13 cellular contexts compared by ENCODE assay signal in the genomic region with DNA sequence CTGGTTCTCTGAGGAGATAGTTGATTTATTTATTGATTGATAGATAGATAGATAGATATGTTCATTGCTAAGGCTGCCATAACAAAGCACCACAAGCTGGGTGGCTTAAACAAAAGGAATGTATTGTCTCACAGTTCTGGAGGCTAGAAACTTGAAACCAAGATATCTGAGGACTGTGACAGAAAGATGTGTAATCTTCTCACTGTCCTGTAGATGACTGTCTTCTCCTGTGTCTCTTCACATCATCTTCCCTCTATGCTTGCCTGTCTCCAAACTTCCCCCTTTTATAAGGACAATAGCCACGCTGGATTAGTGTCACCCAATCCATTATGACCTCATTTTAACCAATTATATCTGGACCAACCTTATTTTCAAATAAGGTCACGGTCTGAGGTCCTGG. TPM values are rescaled to one million over a fixed set of nuclear protein-coding genes. Genes with fewer than 3 reads are reported as not detected.
A peak's percentile ranks its signal among the peaks of the same experiment; 100 is the strongest.
DNase-seq lines count a peak whose midpoint lies in the region; TF ChIP-seq lines count a peak whose summit lies in the region.
"Had no signal": no experiment of that assay in that cellular context is flagged by ENCODE, and none has a peak within 500 bp of the region (broad histone marks: within the 10 kb centered on the region; RNA-seq: fewer than 3 reads in every experiment).

No MANE protein-coding gene starts in this region.

- no peaks in the 10 kb centered on the region for H3K27me3 Mint-ChIP-seq in endodermal cell (ENCODE audit: insufficient read depth)

- no peak overlapping the region for H3K27ac Mint-ChIP-seq in endodermal cell

- no peaks in the 10 kb centered on the region for H3K9me3 ChIP-seq in AG04450 (ENCODE audit: control insufficient read depth, insufficient read depth, low read length)
- no peaks in the 10 kb centered on the region for H3K9me3 ChIP-seq in endodermal cell (ENCODE audit: control insufficient read depth, low read length)
- no peaks in the 10 kb centered on the region for H3K9me3 ChIP-seq in thyroid gland

- peaks cover 10% of the 10 kb centered on the region for H3K36me3 ChIP-seq in endodermal cell (ENCODE audit: control insufficient read depth, insufficient read depth, low read length)
- peaks cover 0 to 7% of the 10 kb centered on the region in 2 donors for H3K36me3 ChIP-seq in thyroid gland

- no peak for TF ChIP-seq POLR2A in lower leg skin (IDR thresholded peaks at IDR 0.05)
- no peak for TF ChIP-seq POLR2A in thyroid gland (IDR thresholded peaks at IDR 0.05)

- H3K4me3 Mint-ChIP-seq in endodermal cell, result no peak overlapping the region
- H3K4me3 Mint-ChIP-seq: CD4-positive, CD25-positive, alpha-beta regulatory T cell had no signal

- H3K4me1 ChIP-seq in endodermal cell (ENCODE audit: control insufficient read depth, insufficient read depth, low read length) (no peaks in the 10 kb centered on the region), thyroid gland (no peaks in the 10 kb centered on the region)

- TF ChIP-seq CTCF in AG04450 (IDR thresholded peaks at IDR 0.05; ENCODE audit: low read depth, low read length), result 0 out of 2 replicates have a peak, but pooled peaks have one; percentile 6
- TF ChIP-seq CTCF in GM12875 (IDR thresholded peaks at IDR 0.05; ENCODE audit: borderline replicate concordance, insufficient read depth, low read depth, low read length), result 0 out of 2 replicates have a peak, but pooled peaks have one; percentile 11
- peak; percentile 22 for TF ChIP-seq CTCF in endodermal cell (conservative IDR thresholded peaks at IDR 0.05)
- TF ChIP-seq CTCF in lower leg skin (IDR thresholded peaks at IDR 0.05), result no peak
- TF ChIP-seq CTCF in thyroid gland (IDR thresholded peaks at IDR 0.05), result no peak

- DNase-seq in AG04450 (ENCODE audit: low read depth, low spot score) (no peak), NAMALWA (ENCODE audit: low spot score) (peak; percentile 30), endodermal cell (no peak), lower leg skin (ENCODE audit: low spot score in 2 of 2) (no peak), NCI-H748 (lab: John Stamatoyannopoulos, UW; ENCODE audit: unreplicated experiment) (no peak), thyroid gland (no peak)
- DNase-seq in effector CD8-positive, alpha-beta T cell (lab: John Stamatoyannopoulos, UW), result no peak
- DNase-seq: activated CD4-positive, alpha-beta T cell treated with anti-CD3 and anti-CD28 coated beads, Interleukin-2, amount 50 U/mL, for 4 hours; activated naive CD4-positive, alpha-beta T cell treated with Interleukin-2 at 50 U/mL for 16 hours; CD4-positive, CD25-positive, alpha-beta regulatory T cell; NCI-H510A; stimulated activated CD4-positive, alpha-beta T cell treated with anti-CD3 and anti-CD28 coated beads, Interleukin-4, amount 100 ng/mL, for 1 hour had no signal

- H3K9ac ChIP-seq in endodermal cell (ENCODE audit: extremely low read depth, low read length, poor library complexity, severe bottlenecking), result no peak overlapping the region

- H3K27me3 ChIP-seq in AG04450 (ENCODE audit: control insufficient read depth, insufficient read depth, low read length) (no peaks in the 10 kb centered on the region), endodermal cell (ENCODE audit: control insufficient read depth, insufficient read depth, low read length, poor library complexity, severe bottlenecking) (no peaks in the 10 kb centered on the region), thyroid gland (no peaks in the 10 kb centered on the region)

- H3K4me3 ChIP-seq in AG04450 (ENCODE audit: low read depth, low read length), result no peak overlapping the region
- no peak overlapping the region for H3K4me3 ChIP-seq in GM12875 (ENCODE audit: low read depth, low read length)
- H3K4me3 ChIP-seq in endodermal cell (ENCODE audit: low read length), result no peak overlapping the region
- no peak overlapping the region for H3K4me3 ChIP-seq in lower leg skin (ENCODE audit: low read depth, poor library complexity, severe bottlenecking)
- H3K4me3 ChIP-seq in thyroid gland (replicated peaks in 1 of 3), result no peak overlapping the region

- CTCF ChIA-PET in AG04450 (lab: Charles Lee), result interaction anchor here (2.4 kb wide), 1 partner anchor 152 kb away, joined by 6 read pairs; a partner anchor contains a TSS

- no peak overlapping the region for H3K27ac ChIP-seq in AG04450 (ENCODE audit: low read depth, low read length)
- H3K27ac ChIP-seq in endodermal cell (ENCODE audit: low read depth, low read length), result no peak overlapping the region
- no peak overlapping the region for H3K27ac ChIP-seq in thyroid gland

- peaks cover 3% of the 10 kb centered on the region for H3K36me3 Mint-ChIP-seq in endodermal cell (ENCODE audit: low read depth)
- H3K36me3 Mint-ChIP-seq: CD4-positive, CD25-positive, alpha-beta regulatory T cell had no signal

- POLR2A ChIA-PET in AG04450 (lab: Yijun Ruan, JAX), result no interaction called here

- WGBS in endodermal cell (ENCODE audit: insufficient coverage in 1 of 2, insufficient read length in 1 of 2), 2 experiments, result 90 to 94% methylated on average over 2 of the region's 2 CpGs
- 91 to 97% methylated on average over 2 of the region's 2 CpGs for WGBS in lower leg skin, 2 donors
- 91 to 99% methylated on average over 2 of the region's 2 CpGs for WGBS in thyroid gland, 2 donors

- H3K4me1 Mint-ChIP-seq in endodermal cell, result peaks cover 4% of the 10 kb centered on the region

- H3K9me3 Mint-ChIP-seq in endodermal cell, result no peaks in the 10 kb centered on the region
- H3K9me3 Mint-ChIP-seq: CD4-positive, CD25-positive, alpha-beta regulatory T cell had no signal

- intact Hi-C loops in lower leg skin (cut with DNase I; ENCODE audit: low total_unique reads) (no loop called here), thyroid gland (cut with DNase I) (no loop called here)

RNA-seq across cellular contexts. Expression of a gene that starts 41.0 kb away (rescaled TPM):
- polyA plus RNA-seq in AG04450 (2011; rRNA removed), result 71.6 and 88.5 TPM in 2 replicates
- 101 and 154 TPM in 2 replicates for polyA minus RNA-seq in AG04450 (2011; rRNA and poly(A)+ RNA removed)
- 10 to 100 TPM; 11.9 to 13.8 TPM for total RNA-seq in endodermal cell
- polyA plus RNA-seq in endodermal cell (2013, experiment 1 of 2), result 31.3 TPM
- 32.3 TPM for polyA plus RNA-seq in endodermal cell (2013, experiment 2 of 2)
- 10 to 100 TPM; 63.9 to 91.8 (median 85.8) TPM for total RNA-seq in lower leg skin
- 10 to 100 TPM; 14.5 to 43.7 (median 28.8) TPM for total RNA-seq in thyroid gland

Comparison
In these comparisons a context has a peak if more than half of its experiments do, and no peak if none do; other contexts are left out.
1. CTCF ChIP-seq: peak in AG04450 (single experiment), GM12875 (single experiment) and endodermal cell (single experiment); none in lower leg skin (0 of 3) and thyroid gland (0 of 6).